15 cellular contexts compared by ENCODE assay signal in genomic region chr17:40437095-40437732, GRCh38. TPM values are rescaled to one million over a fixed set of nuclear protein-coding genes. Genes with fewer than 3 reads are reported as not detected.
DNase-seq lines count a peak whose midpoint lies in the region; ATAC-seq and TF ChIP-seq lines count a peak whose summit lies in the region.
"Had no signal": no experiment of that assay in that cellular context is flagged by ENCODE, and none has a peak within 500 bp of the region (broad histone marks: within the 10 kb centered on the region; RNA-seq: fewer than 3 reads in every experiment).

No MANE protein-coding gene starts in this region.

- no peaks in the 10 kb centered on the region for H4K20me1 ChIP-seq in smooth muscle cell (ENCODE audit: low read depth)

- TF ChIP-seq POLR2A in gastroesophageal sphincter (IDR thresholded peaks at IDR 0.05), result no peak

- H3K36me3 ChIP-seq in stomach smooth muscle (ENCODE audit: control insufficient read depth in 2 of 2, insufficient read depth in 2 of 2, low read length in 2 of 2), result no peaks in the 10 kb centered on the region
- no peaks in the 10 kb centered on the region for H3K36me3 ChIP-seq in smooth muscle cell (ENCODE audit: low read depth)
- H3K36me3 ChIP-seq in gastroesophageal sphincter, result no peaks in the 10 kb centered on the region
- H3K36me3 ChIP-seq: left lung had no signal

- no peak overlapping the region for H3K4me3 Mint-ChIP-seq in activated CD4-positive, alpha-beta T cell treated with anti-CD3 and anti-CD28 coated beads, Interleukin-2, amount 10 ng/mL, durations not matched to agents 24 days and 14 days
- H3K4me3 Mint-ChIP-seq in chondrocyte (ENCODE audit: unreplicated experiment), result no peak overlapping the region
- H3K4me3 Mint-ChIP-seq: CD8-positive, alpha-beta T cell; GM23338; natural killer cell treated with Interleukin-12 subunit alpha and Interleukin-12 subunit beta and Interleukin-15 and Interleukin-18, amount 100 ng/mL, for 72 hours; stimulated activated naive CD8-positive, alpha-beta T cell treated with anti-CD3 and anti-CD28 coated beads, Interleukin-15, amount 100 ng/mL, for 72 hours had no signal

- H3K9ac ChIP-seq in stomach smooth muscle (ENCODE audit: low read length in 2 of 2) (peak overlapping the region in 1 of 2 donors; percentile 29), smooth muscle cell (ENCODE audit: low read depth) (no peak overlapping the region)

- intact Hi-C loops in activated CD4-positive, alpha-beta T cell treated with anti-CD3 and anti-CD28 coated beads, Interleukin-2, amount 10 ng/mL, durations not matched to agents 24 days and 14 days (cut with micrococcal nuclease), result no loop called here

- DNase-seq in activated CD4-positive, alpha-beta T cell treated with anti-CD3 and anti-CD28 coated beads, Interleukin-2, amount 10 ng/mL, durations not matched to agents 24 days and 14 days, result no peak
- no peak for DNase-seq in activated CD4-positive, alpha-beta T cell treated with anti-CD3 and anti-CD28 coated beads, Interleukin-2, amount 50 U/mL, for 1 hour
- DNase-seq in NCI-H446 (lab: John Stamatoyannopoulos, UW) (peak; percentile 30 to 70), chondrocyte (ENCODE audit: low spot score) (peak; percentile 46), smooth muscle cell (lab: John Stamatoyannopoulos, UW; ENCODE audit: unreplicated experiment) (no peak)
- no peak for DNase-seq in activated CD4-positive, alpha-beta T cell treated with anti-CD3 and anti-CD28 coated beads for 48 hours
- DNase-seq: activated CD4-positive, CD25-positive, alpha-beta regulatory T cell treated with anti-CD3 and anti-CD28 coated beads, Interleukin-2, amount 50 U/mL, for 72 hours; CD8-positive, alpha-beta T cell; NCI-H2107; stimulated activated naive CD8-positive, alpha-beta T cell treated with anti-CD3 and anti-CD28 coated beads, Interleukin-15, amount 100 ng/mL, for 72 hours had no signal

- TF ChIP-seq CTCF in chondrocyte (IDR thresholded peaks at IDR 0.05) (no peak), smooth muscle cell (IDR thresholded peaks at IDR 0.05; ENCODE audit: borderline replicate concordance, insufficient read depth, poor library complexity, severe bottlenecking) (no peak), gastroesophageal sphincter (IDR thresholded peaks at IDR 0.05) (no peak)

- peaks cover 29% of the 10 kb centered on the region for H3K4me1 Mint-ChIP-seq in activated CD4-positive, alpha-beta T cell treated with anti-CD3 and anti-CD28 coated beads, Interleukin-2, amount 10 ng/mL, durations not matched to agents 24 days and 14 days
- H3K4me1 Mint-ChIP-seq in chondrocyte (ENCODE audit: low read depth), result peaks cover 16% of the 10 kb centered on the region

- no peak overlapping the region for H3K4me2 ChIP-seq in smooth muscle cell
- H3K4me2 ChIP-seq: GM23338 had no signal

- WGBS in smooth muscle cell (ENCODE audit: low lambda C conversion rate), result 92% methylated on average over 5 of the region's 5 CpGs
- WGBS in gastroesophageal sphincter (ENCODE audit: low coverage in 1 of 2), 2 donors, result 60% methylated on average over 3 of the region's 5 CpGs; no CpG with 5 or more reads in 1 of the 2 donors

- H3K9me3 Mint-ChIP-seq in activated CD4-positive, alpha-beta T cell treated with anti-CD3 and anti-CD28 coated beads, Interleukin-2, amount 10 ng/mL, durations not matched to agents 24 days and 14 days, result no peaks in the 10 kb centered on the region
- no peaks in the 10 kb centered on the region for H3K9me3 Mint-ChIP-seq in chondrocyte (ENCODE audit: low read depth)
- H3K9me3 Mint-ChIP-seq: CD8-positive, alpha-beta T cell; GM23338; natural killer cell treated with Interleukin-12 subunit alpha and Interleukin-12 subunit beta and Interleukin-15 and Interleukin-18, amount 100 ng/mL, for 72 hours; stimulated activated naive CD8-positive, alpha-beta T cell treated with anti-CD3 and anti-CD28 coated beads, Interleukin-15, amount 100 ng/mL, for 72 hours had no signal

- H3K27me3 Mint-ChIP-seq in activated CD4-positive, alpha-beta T cell treated with anti-CD3 and anti-CD28 coated beads, Interleukin-2, amount 10 ng/mL, durations not matched to agents 24 days and 14 days, result peaks cover 2% of the 10 kb centered on the region
- H3K27me3 Mint-ChIP-seq in chondrocyte (ENCODE audit: low read depth), result no peaks in the 10 kb centered on the region

- H3K27ac Mint-ChIP-seq in activated CD4-positive, alpha-beta T cell treated with anti-CD3 and anti-CD28 coated beads, Interleukin-2, amount 10 ng/mL, durations not matched to agents 24 days and 14 days, result peak overlapping the region; percentile 49
- H3K27ac Mint-ChIP-seq in chondrocyte (ENCODE audit: unreplicated experiment), result no peak overlapping the region
- H3K27ac Mint-ChIP-seq: CD8-positive, alpha-beta T cell; GM23338; natural killer cell treated with Interleukin-12 subunit alpha and Interleukin-12 subunit beta and Interleukin-15 and Interleukin-18, amount 100 ng/mL, for 72 hours; stimulated activated naive CD8-positive, alpha-beta T cell treated with anti-CD3 and anti-CD28 coated beads, Interleukin-15, amount 100 ng/mL, for 72 hours had no signal

- H3K4me3 ChIP-seq in stomach smooth muscle (ENCODE audit: low read length in 2 of 2) (no peak overlapping the region), smooth muscle cell (no peak overlapping the region), gastroesophageal sphincter (no peak overlapping the region)
- H3K4me3 ChIP-seq: GM23338, left lung had no signal

- no peak for TF ChIP-seq EP300 in gastroesophageal sphincter (IDR thresholded peaks at IDR 0.05)

- H3K79me2 ChIP-seq in smooth muscle cell (ENCODE audit: low read depth), result no peaks in the 10 kb centered on the region

- H3K36me3 Mint-ChIP-seq in activated CD4-positive, alpha-beta T cell treated with anti-CD3 and anti-CD28 coated beads, Interleukin-2, amount 10 ng/mL, durations not matched to agents 24 days and 14 days (ENCODE audit: low read depth), result no peaks in the 10 kb centered on the region
- H3K36me3 Mint-ChIP-seq in chondrocyte (ENCODE audit: low read depth), result no peaks in the 10 kb centered on the region
- H3K36me3 Mint-ChIP-seq: CD8-positive, alpha-beta T cell; natural killer cell treated with Interleukin-12 subunit alpha and Interleukin-12 subunit beta and Interleukin-15 and Interleukin-18, amount 100 ng/mL, for 72 hours had no signal

- H3K27ac ChIP-seq in stomach smooth muscle (ENCODE audit: low read length) (peak overlapping the region; percentile 67), smooth muscle cell (ENCODE audit: low read depth) (no peak overlapping the region), gastroesophageal sphincter (no peak overlapping the region)
- H3K27ac ChIP-seq: left lung had no signal

- no peaks in the 10 kb centered on the region for H3F3A ChIP-seq in smooth muscle cell (ENCODE audit: low read depth)

- no peaks in the 10 kb centered on the region for H3K9me3 ChIP-seq in stomach smooth muscle (ENCODE audit: control insufficient read depth in 2 of 2, low read length in 2 of 2)
- H3K9me3 ChIP-seq in smooth muscle cell (replicated peaks; ENCODE audit: low read depth), result no peaks in the 10 kb centered on the region
- H3K9me3 ChIP-seq in gastroesophageal sphincter, result no peaks in the 10 kb centered on the region
- H3K9me3 ChIP-seq: left lung had no signal

- H3K4me1 ChIP-seq in stomach smooth muscle (ENCODE audit: control insufficient read depth, insufficient read depth, low read length) (peaks cover 45% of the 10 kb centered on the region), smooth muscle cell (ENCODE audit: low read depth) (peaks cover 3% of the 10 kb centered on the region), gastroesophageal sphincter (peaks cover 0 to 61% (median 20%) of the 10 kb centered on the region in 3 donors)

- H3K27me3 ChIP-seq in stomach smooth muscle (ENCODE audit: control insufficient read depth in 1 of 2, insufficient read depth in 2 of 2, low read length in 2 of 2) (no peaks in the 10 kb centered on the region), smooth muscle cell (ENCODE audit: low read depth) (no peaks in the 10 kb centered on the region), gastroesophageal sphincter (no peaks in the 10 kb centered on the region)

- no peak for ATAC-seq in gastroesophageal sphincter
- ATAC-seq: CD8-positive, alpha-beta T cell; GM23338; left lung; stimulated activated naive CD8-positive, alpha-beta T cell treated with anti-CD3 and anti-CD28 coated beads, Interleukin-15, amount 100 ng/mL, for 72 hours had no signal

- no peak overlapping the region for H2AFZ ChIP-seq in smooth muscle cell (ENCODE audit: low read depth)
- H2AFZ ChIP-seq: GM23338 had no signal

RNA-seq across cellular contexts. Expression of gene IGFBP4, which starts 6.0 kb away (rescaled TPM):
- total RNA-seq in activated CD4-positive, alpha-beta T cell treated with anti-CD3 and anti-CD28 coated beads, Interleukin-2, amount 10 ng/mL, durations not matched to agents 24 days and 14 days, result 113 and 117 TPM in 2 replicates
- 351 to 496 TPM (median 486 TPM) in 3 replicates for total RNA-seq in chondrocyte
- 63.8 and 91.0 TPM in 2 replicates for total RNA-seq in smooth muscle cell
- polyA plus RNA-seq in smooth muscle cell, result 305 and 413 TPM in 2 replicates
- 100 to 1,000 TPM; 209 to 428 (median 281) TPM for total RNA-seq in gastroesophageal sphincter

RNA-seq across cellular contexts. Expression of gene TOP2A, which starts 19.5 kb away (rescaled TPM):
- total RNA-seq in activated CD4-positive, alpha-beta T cell treated with anti-CD3 and anti-CD28 coated beads, Interleukin-2, amount 10 ng/mL, durations not matched to agents 24 days and 14 days, result 189 and 194 TPM in 2 replicates
- total RNA-seq in chondrocyte (24.6 to 28.2 TPM (median 27.8 TPM) in 3 replicates), smooth muscle cell (42.3 and 45.5 TPM in 2 replicates), gastroesophageal sphincter (1 to 10 TPM in 1 of 4 donors, under 1 TPM in 3; 0.40 to 4.3 (median 0.79) TPM)
- polyA plus RNA-seq in smooth muscle cell, result 15.4 and 26.2 TPM in 2 replicates

Comparison
In these comparisons a context has a peak if more than half of its experiments do, and no peak if none do; other contexts are left out.
1. DNase-seq: peak in NCI-H446 (2 of 2) and chondrocyte (single experiment); none in activated CD4-positive, alpha-beta T cell treated with anti-CD3 and anti-CD28 coated beads, Interleukin-2, amount 10 ng/mL, durations not matched to agents 24 days and 14 days (single experiment), activated CD4-positive, alpha-beta T cell treated with anti-CD3 and anti-CD28 coated beads, Interleukin-2, amount 50 U/mL, for 1 hour (single experiment), smooth muscle cell (single experiment) and activated CD4-positive, alpha-beta T cell treated with anti-CD3 and anti-CD28 coated beads for 48 hours (single experiment).